Comparison of ENCODE assay signal across 1 cellular context in the genomic region with DNA sequence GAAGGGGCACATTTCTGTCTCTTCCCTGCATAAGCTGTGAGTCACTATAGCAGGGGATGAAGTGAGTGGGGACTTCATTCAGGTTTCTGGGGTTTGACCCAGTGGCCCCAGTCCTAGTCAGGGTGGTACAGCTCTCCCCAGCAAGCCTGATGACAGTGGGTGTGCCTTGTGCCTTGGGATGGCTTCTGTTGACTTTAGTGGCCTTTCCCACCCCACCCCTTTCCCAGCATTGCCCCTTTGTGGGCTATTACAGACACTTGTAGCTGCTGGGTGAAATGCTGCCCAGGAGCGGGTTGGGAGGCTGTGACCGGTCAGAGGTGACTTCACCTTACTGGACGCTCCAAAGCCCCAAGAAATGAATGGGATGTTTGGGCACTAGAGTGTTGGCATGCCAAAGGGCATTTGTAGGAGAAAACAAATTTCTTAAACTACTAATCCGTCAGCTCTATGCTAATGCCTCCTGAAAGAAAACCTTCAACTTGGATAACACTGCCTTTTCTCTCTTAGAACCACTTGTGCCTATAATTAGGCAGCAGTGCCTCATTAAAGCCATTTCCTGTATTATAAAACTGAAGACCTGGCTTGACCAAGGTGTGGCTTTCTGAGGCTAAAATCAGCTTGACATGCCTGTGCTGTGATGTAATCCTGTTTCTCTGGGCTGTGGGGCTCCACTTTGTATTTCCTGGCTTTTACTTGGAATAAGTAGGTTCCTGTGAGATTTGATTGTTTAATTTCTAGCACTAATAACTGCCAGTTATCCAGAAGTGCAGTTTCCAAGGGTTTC.
TF ChIP-seq lines count a peak whose summit lies in the region.

No MANE protein-coding gene starts in this region.

TF ChIP-seq in GM23338, 12 proteins besides CTCF, POLR2A, EP300 and RAD21 (continued from another document):
- TF ChIP-seq, protein P1, sequence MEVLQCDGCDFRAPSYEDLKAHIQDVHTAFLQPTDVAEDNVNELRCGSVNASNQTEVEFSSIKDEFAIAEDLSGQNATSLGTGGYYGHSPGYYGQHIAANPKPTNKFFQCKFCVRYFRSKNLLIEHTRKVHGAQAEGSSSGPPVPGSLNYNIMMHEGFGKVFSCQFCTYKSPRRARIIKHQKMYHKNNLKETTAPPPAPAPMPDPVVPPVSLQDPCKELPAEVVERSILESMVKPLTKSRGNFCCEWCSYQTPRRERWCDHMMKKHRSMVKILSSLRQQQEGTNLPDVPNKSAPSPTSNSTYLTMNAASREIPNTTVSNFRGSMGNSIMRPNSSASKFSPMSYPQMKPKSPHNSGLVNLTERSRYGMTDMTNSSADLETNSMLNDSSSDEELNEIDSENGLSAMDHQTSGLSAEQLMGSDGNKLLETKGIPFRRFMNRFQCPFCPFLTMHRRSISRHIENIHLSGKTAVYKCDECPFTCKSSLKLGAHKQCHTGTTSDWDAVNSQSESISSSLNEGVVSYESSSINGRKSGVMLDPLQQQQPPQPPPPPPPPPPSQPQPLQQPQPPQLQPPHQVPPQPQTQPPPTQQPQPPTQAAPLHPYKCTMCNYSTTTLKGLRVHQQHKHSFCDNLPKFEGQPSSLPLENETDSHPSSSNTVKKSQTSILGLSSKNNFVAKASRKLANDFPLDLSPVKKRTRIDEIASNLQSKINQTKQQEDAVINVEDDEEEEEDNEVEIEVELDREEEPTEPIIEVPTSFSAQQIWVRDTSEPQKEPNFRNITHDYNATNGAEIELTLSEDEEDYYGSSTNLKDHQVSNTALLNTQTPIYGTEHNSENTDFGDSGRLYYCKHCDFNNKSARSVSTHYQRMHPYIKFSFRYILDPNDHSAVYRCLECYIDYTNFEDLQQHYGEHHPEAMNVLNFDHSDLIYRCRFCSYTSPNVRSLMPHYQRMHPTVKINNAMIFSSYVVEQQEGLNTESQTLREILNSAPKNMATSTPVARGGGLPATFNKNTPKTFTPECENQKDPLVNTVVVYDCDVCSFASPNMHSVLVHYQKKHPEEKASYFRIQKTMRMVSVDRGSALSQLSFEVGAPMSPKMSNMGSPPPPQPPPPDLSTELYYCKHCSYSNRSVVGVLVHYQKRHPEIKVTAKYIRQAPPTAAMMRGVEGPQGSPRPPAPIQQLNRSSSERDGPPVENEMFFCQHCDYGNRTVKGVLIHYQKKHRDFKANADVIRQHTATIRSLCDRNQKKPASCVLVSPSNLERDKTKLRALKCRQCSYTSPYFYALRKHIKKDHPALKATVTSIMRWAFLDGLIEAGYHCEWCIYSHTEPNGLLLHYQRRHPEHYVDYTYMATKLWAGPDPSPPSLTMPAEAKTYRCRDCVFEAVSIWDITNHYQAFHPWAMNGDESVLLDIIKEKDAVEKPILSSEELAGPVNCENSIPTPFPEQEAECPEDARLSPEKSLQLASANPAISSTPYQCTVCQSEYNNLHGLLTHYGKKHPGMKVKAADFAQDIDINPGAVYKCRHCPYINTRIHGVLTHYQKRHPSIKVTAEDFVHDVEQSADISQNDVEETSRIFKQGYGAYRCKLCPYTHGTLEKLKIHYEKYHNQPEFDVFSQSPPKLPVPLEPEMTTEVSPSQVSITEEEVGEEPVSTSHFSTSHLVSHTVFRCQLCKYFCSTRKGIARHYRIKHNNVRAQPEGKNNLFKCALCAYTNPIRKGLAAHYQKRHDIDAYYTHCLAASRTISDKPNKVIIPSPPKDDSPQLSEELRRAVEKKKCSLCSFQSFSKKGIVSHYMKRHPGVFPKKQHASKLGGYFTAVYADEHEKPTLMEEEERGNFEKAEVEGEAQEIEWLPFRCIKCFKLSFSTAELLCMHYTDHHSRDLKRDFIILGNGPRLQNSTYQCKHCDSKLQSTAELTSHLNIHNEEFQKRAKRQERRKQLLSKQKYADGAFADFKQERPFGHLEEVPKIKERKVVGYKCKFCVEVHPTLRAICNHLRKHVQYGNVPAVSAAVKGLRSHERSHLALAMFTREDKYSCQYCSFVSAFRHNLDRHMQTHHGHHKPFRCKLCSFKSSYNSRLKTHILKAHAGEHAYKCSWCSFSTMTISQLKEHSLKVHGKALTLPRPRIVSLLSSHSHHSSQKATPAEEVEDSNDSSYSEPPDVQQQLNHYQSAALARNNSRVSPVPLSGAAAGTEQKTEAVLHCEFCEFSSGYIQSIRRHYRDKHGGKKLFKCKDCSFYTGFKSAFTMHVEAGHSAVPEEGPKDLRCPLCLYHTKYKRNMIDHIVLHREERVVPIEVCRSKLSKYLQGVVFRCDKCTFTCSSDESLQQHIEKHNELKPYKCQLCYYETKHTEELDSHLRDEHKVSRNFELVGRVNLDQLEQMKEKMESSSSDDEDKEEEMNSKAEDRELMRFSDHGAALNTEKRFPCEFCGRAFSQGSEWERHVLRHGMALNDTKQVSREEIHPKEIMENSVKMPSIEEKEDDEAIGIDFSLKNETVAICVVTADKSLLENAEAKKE (CRISPR knock-in tag; IDR thresholded peaks at IDR 0.05), result no peak
- TF ChIP-seq ZNF114 (CRISPR knock-in tag; IDR thresholded peaks at IDR 0.05), result no peak
- no peak for TF ChIP-seq JUNB (IDR thresholded peaks at IDR 0.05; ENCODE audit: unreplicated experiment)
- TF ChIP-seq POLR2AphosphoS5 (IDR thresholded peaks at IDR 0.05; ENCODE audit: low read depth), result no peak
- TF ChIP-seq CREB1 (CRISPR knock-in tag; IDR thresholded peaks at IDR 0.05; ENCODE audit: low read depth), result no peak
- TF ChIP-seq NANOG (IDR thresholded peaks at IDR 0.05; ENCODE audit: borderline replicate concordance), result no peak
- TF ChIP-seq EZH2 (IDR thresholded peaks at IDR 0.05; ENCODE audit: low read depth, unreplicated experiment), result no peak
- TF ChIP-seq, protein P2, sequence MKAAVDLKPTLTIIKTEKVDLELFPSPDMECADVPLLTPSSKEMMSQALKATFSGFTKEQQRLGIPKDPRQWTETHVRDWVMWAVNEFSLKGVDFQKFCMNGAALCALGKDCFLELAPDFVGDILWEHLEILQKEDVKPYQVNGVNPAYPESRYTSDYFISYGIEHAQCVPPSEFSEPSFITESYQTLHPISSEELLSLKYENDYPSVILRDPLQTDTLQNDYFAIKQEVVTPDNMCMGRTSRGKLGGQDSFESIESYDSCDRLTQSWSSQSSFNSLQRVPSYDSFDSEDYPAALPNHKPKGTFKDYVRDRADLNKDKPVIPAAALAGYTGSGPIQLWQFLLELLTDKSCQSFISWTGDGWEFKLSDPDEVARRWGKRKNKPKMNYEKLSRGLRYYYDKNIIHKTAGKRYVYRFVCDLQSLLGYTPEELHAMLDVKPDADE (IDR thresholded peaks at IDR 0.05), result no peak
- TF ChIP-seq EZH2phosphoT487 (IDR thresholded peaks at IDR 0.05; ENCODE audit: unreplicated experiment), result no peak
